26 cellular contexts compared by ENCODE assay signal in the genomic region with DNA sequence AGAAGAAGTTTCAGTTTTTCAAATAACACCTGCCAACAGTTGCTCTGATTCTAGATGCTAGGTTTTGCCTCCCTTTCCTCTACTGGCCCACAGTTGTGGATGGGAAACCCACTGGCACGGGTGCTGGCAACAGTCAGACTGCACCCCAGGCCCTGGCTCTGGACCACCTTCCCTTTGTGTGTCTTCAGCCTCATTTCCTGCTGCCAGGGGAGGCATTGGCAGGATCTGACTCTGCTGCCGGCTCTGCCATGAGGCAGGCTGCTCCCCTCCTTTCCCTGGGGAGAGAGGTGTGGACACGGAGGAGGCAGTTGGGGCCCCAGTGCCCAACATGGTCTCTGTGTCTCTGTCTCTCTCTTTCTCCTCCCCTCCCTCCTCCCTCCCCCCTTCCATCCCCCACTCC.
"Had no signal": no experiment of that assay in that cellular context is flagged by ENCODE, and none has a peak within 500 bp of the region (broad histone marks: within the 10 kb centered on the region; RNA-seq: fewer than 3 reads in every experiment).

No MANE protein-coding gene starts in this region.

- ATAC-seq: esophagus mucosa, left colon, right lobe of liver, WTC11 had no signal

- H3K27ac ChIP-seq: brain microvascular endothelial cell, ovary, right lobe of liver, thoracic aorta, uterus had no signal

- H3K4me3 ChIP-seq: ovary, right lobe of liver, thoracic aorta, uterus had no signal

- DNase-seq: activated CD4-positive, alpha-beta memory T cell treated with anti-CD3 and anti-CD28 coated beads, Interleukin-2, amount 10 ng/mL, durations not matched to agents 7 days and 5 days; activated CD4-positive, alpha-beta T cell treated with anti-CD3 and anti-CD28 coated beads for 1 hour; activated CD4-positive, alpha-beta T cell treated with anti-CD3 and anti-CD28 coated beads, Interleukin-2, amount 10 ng/mL, durations not matched to agents 7 days and 5 days; activated CD8-positive, alpha-beta memory T cell treated with anti-CD3 and anti-CD28 coated beads, Interleukin-2, amount 50 U/mL, for 48 hours; activated gamma-delta T cell; activated naive CD4-positive, alpha-beta T cell treated with anti-CD3 and anti-CD28 coated beads, Interleukin-2, amount 10 ng/mL, durations not matched to agents 7 days and 5 days; activated naive CD8-positive, alpha-beta T cell treated with anti-CD3 and anti-CD28 coated beads, Interleukin-2, amount 10 ng/mL, durations not matched to agents 7 days and 5 days; activated T-cell treated with anti-CD3 and anti-CD28 coated beads, Interleukin-2, amount 50 U/mL, for 24 hours; amniotic stem cell; brain microvascular endothelial cell; foreskin fibroblast; left colon; mammary epithelial cell; naive B cell; nephron progenitor cell; ovary; right lobe of liver; stimulated activated CD4-positive, alpha-beta T cell treated with anti-CD3 and anti-CD28 coated beads, Interleukin-2, amount 100 ng/mL, for 48 hours; stimulated activated naive CD4-positive, alpha-beta T cell treated with Interleukin-2 at 50 U/mL for 16 hours; trophoblast cell; uterus had no signal

- H3K9me3 ChIP-seq: right lobe of liver, uterus had no signal

- FAIRE-seq: astrocyte, keratinocyte had no signal

- H3K4me1 ChIP-seq: right lobe of liver, uterus had no signal

- H3K36me3 ChIP-seq: brain microvascular endothelial cell, ovary, right lobe of liver, thoracic aorta, uterus had no signal
